ENCODE assay signal across 12 cellular contexts in genomic region chr7:121519548-121520521, GRCh38.
DNase-seq lines count a peak whose midpoint lies in the region; ATAC-seq and TF ChIP-seq lines count a peak whose summit lies in the region.
"Had no signal": no experiment of that assay in that cellular context is flagged by ENCODE, and none has a peak within 500 bp of the region (broad histone marks: within the 10 kb centered on the region; RNA-seq: fewer than 3 reads in every experiment).

No MANE protein-coding gene starts in this region.

- peak overlapping the region in 6 of 10 donors; percentile 11 to 61 (median 34) for H3K27ac ChIP-seq in heart right ventricle
- H3K27ac ChIP-seq: parathyroid adenoma, vagina had no signal

- no peaks in the 10 kb centered on the region for H3K27me3 ChIP-seq in heart right ventricle
- H3K27me3 ChIP-seq: vagina had no signal

- peak; percentile 7 for DNase-seq in GM13976 (ENCODE audit: low spot score)
- DNase-seq in heart right ventricle, result peak; percentile 13 to 38
- DNase-seq in GM19238 (ENCODE audit: insufficient read length, low spot score), result no peak
- no peak for DNase-seq in HT-29 (ENCODE audit: low spot score)
- no peak for DNase-seq in activated CD4-positive, alpha-beta T cell treated with anti-CD3 and anti-CD28 coated beads, Interleukin-2, amount 50 U/mL, for 1 hour
- DNase-seq in activated CD4-positive, alpha-beta T cell treated with anti-CD3 and anti-CD28 coated beads, Interleukin-2, amount 50 U/mL, for 4 hours, result no peak
- DNase-seq: endodermal cell had no signal

- peak overlapping the region in 1 of 10 donors; percentile 9 for H3K4me3 ChIP-seq in heart right ventricle
- H3K4me3 ChIP-seq: vagina had no signal

- no peaks in the 10 kb centered on the region for H3K4me1 ChIP-seq in heart right ventricle
- H3K4me1 ChIP-seq: parathyroid adenoma, vagina had no signal

- no peaks in the 10 kb centered on the region for H3K36me3 ChIP-seq in heart right ventricle
- H3K36me3 ChIP-seq: vagina had no signal

- in situ Hi-C loops in GM13976 (cut with MboI; ENCODE audit: low sequenced_read_pairs, unreplicated experiment), result no loop called here

- ATAC-seq in GM21576 (IDR thresholded peaks at IDR 0.05; ENCODE audit: unreplicated experiment) (peak; percentile 88), HG03558 (IDR thresholded peaks at IDR 0.05; ENCODE audit: extremely low read depth, unreplicated experiment) (peak; percentile 79), heart right ventricle (peak in 7 of 8 donors; percentile 83 to 99 (median 88))
- ATAC-seq: CD8-positive, alpha-beta T cell had no signal

- WGBS in heart right ventricle, 2 donors, result 70 to 79% methylated on average over 10 of the region's 10 CpGs

- intact Hi-C loops in heart right ventricle (cut with DNase I), result no loop called here

- no peak for TF ChIP-seq CTCF in GM13976 (IDR thresholded peaks at IDR 0.05; ENCODE audit: borderline replicate concordance, control extremely low read depth, extremely low read depth, insufficient read depth, missing control alignments)
- peak in 1 of 9 donors; percentile 15 for TF ChIP-seq CTCF in heart right ventricle (IDR thresholded peaks at IDR 0.05)

- H3K9me3 ChIP-seq in heart right ventricle, result no peaks in the 10 kb centered on the region
- H3K9me3 ChIP-seq: vagina had no signal

Comparison
In these comparisons a context has a peak if more than half of its experiments do, and no peak if none do; other contexts are left out.
1. DNase-seq: peak in GM13976 (single experiment) and heart right ventricle (2 of 2); none in GM19238 (single experiment), HT-29 (single experiment), activated CD4-positive, alpha-beta T cell treated with anti-CD3 and anti-CD28 coated beads, Interleukin-2, amount 50 U/mL, for 1 hour (single experiment) and activated CD4-positive, alpha-beta T cell treated with anti-CD3 and anti-CD28 coated beads, Interleukin-2, amount 50 U/mL, for 4 hours (0 of 2).
2. Peak in every context shown above with its lines, with median percentiles within 50 percentile points of each other: ATAC-seq.